ENCODE assay signal across 12 cellular contexts in the genomic region with DNA sequence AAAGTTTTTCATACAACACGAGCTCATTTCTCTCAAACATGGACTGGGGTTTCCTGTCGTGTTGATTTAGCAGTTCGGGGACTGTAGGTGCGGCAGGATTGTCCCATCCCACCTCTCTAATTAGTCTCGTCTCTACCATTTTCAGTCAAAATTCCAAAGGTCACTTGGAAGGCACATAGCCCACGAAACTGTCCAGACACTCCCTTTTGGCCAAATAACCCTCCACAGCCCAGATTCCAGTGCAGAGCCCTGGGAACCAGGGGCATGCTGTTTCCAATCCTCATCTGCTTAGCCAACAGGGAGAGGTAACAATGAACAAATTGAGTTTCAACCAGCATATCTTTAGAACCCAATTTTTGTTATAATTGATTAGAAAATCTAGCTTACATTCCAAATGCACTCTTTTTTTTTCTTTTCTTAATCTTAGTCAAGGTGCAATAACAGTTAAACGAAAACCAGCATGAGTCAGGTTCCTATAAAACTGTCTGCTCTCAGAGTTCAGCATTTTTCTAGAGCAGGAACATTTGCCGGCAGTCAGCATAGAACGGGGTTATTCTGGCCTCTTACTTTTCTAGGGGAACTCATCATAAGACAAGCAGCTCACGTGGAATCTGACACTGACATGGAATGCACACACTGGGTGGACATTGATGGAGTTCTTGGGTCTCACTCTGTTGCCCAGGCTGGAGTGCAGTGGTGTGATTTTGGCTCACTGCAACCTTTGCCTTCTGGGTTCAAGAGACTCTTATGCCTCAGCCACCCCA.
"Had no signal": no experiment of that assay in that cellular context is flagged by ENCODE, and none has a peak within 500 bp of the region (broad histone marks: within the 10 kb centered on the region; RNA-seq: fewer than 3 reads in every experiment).

No MANE protein-coding gene starts in this region.

- H3K9me3 ChIP-seq: tibial artery had no signal

- H3K4me3 ChIP-seq: lung, skin epidermis, tibial artery had no signal

- H3K27ac ChIP-seq: skin epidermis, tibial artery had no signal

- H3K4me3 Mint-ChIP-seq: activated naive CD4-positive, alpha-beta T cell treated with anti-CD3 and anti-CD28 coated beads for 36 hours; effector memory CD8-positive, alpha-beta T cell; natural killer cell; T-helper 17 cell; WTC11 had no signal

- H3K9me3 Mint-ChIP-seq: effector memory CD8-positive, alpha-beta T cell; natural killer cell had no signal

- H3K4me1 Mint-ChIP-seq: natural killer cell, T-helper 17 cell, WTC11 had no signal

- H3K27ac Mint-ChIP-seq: activated naive CD4-positive, alpha-beta T cell treated with anti-CD3 and anti-CD28 coated beads for 36 hours; effector memory CD8-positive, alpha-beta T cell; natural killer cell; T-helper 17 cell; WTC11 had no signal

- H3K36me3 Mint-ChIP-seq: natural killer cell had no signal

- DNase-seq: activated CD4-positive, alpha-beta T cell treated with anti-CD3 and anti-CD28 coated beads for 48 hours; activated CD8-positive, alpha-beta memory T cell treated with anti-CD3 and anti-CD28 coated beads for 24 hours; activated naive CD4-positive, alpha-beta T cell treated with anti-CD3 and anti-CD28 coated beads for 36 hours; effector memory CD8-positive, alpha-beta T cell; hippocampal formation; kidney glomerular epithelial cell; natural killer cell; T-helper 17 cell; tibial artery had no signal

- H3K36me3 ChIP-seq: tibial artery had no signal

- H3K4me1 ChIP-seq: tibial artery had no signal
